8 cellular contexts compared by ENCODE assay signal in genomic region chr2:223957092-223957851, GRCh38. TPM values are rescaled to one million over a fixed set of nuclear protein-coding genes. Genes with fewer than 3 reads are reported as not detected.
DNase-seq lines count a peak whose midpoint lies in the region; ATAC-seq, FAIRE-seq and TF ChIP-seq lines count a peak whose summit lies in the region.

Gene MRPL44, plus strand, starts transcription at chr2:223957463. Its CDS starts 10 bp downstream, at chr2:223957473.

- peaks cover 38 to 57% (median 52%) of the 10 kb centered on the region in 4 donors for H3K4me1 ChIP-seq in esophagus muscularis mucosa
- peaks cover 33 to 48% of the 10 kb centered on the region in 2 donors for H3K4me1 ChIP-seq in muscle layer of duodenum (ENCODE audit: control insufficient read depth in 1 of 2, insufficient read depth in 2 of 2, low read length in 2 of 2)

- H3K9me3 ChIP-seq in KOPT-K1 (ENCODE audit: insufficient read depth, low read length, poor library complexity, severe bottlenecking) (no peaks in the 10 kb centered on the region), esophagus muscularis mucosa (no peaks in the 10 kb centered on the region), muscle layer of duodenum (ENCODE audit: control insufficient read depth in 1 of 2, low read length in 2 of 2) (no peaks in the 10 kb centered on the region)

- peak; percentile 93 for ATAC-seq in GM21737 (IDR thresholded peaks at IDR 0.05; ENCODE audit: unreplicated experiment)
- peak; percentile 97 to 98 for ATAC-seq in activated T-cell treated with anti-CD3 and anti-CD28 coated beads, Interleukin-2, amount 50 U/mL, for 72 hours (replicated peaks in 1 of 2)

- under 1% methylated on average over 33 of the region's 65 CpGs for WGBS in esophagus muscularis mucosa

- peak within 1 kb of the TSS; percentile 75 to 95 (median 84) for H3K4me3 ChIP-seq in esophagus muscularis mucosa
- peak within 1 kb of the TSS; percentile 86 to 96 for H3K4me3 ChIP-seq in muscle layer of duodenum (ENCODE audit: low read depth in 1 of 2, low read length in 2 of 2)

- H3K4me3 Mint-ChIP-seq in activated T-cell treated with anti-CD3 and anti-CD28 coated beads, Interleukin-2, amount 50 U/mL, for 72 hours = peak within 1 kb of the TSS; percentile 95 to 98

- peak; percentile 32 for TF ChIP-seq POLR2A in esophagus muscularis mucosa (IDR thresholded peaks at IDR 0.05; ENCODE audit: low read depth)

- H3K36me3 Mint-ChIP-seq in activated T-cell treated with anti-CD3 and anti-CD28 coated beads, Interleukin-2, amount 50 U/mL, for 72 hours (ENCODE audit: insufficient read depth in 2 of 2) = peaks cover 3 to 7% of the 10 kb centered on the region in 2 donors

- intact Hi-C loops in esophagus muscularis mucosa (cut with DNase I) = no loop called here

- peak within 1 kb of the TSS; percentile 72 for H3K27ac ChIP-seq in KOPT-K1 (ENCODE audit: low read depth, low read length, poor library complexity, severe bottlenecking)
- H3K27ac ChIP-seq in esophagus muscularis mucosa (replicated peaks in 1 of 4) = peak within 1 kb of the TSS; percentile 82 to 87 (median 82)
- H3K27ac ChIP-seq in muscle layer of duodenum (ENCODE audit: low read length) = peak within 1 kb of the TSS; percentile 78

- no peak for TF ChIP-seq CTCF in esophagus muscularis mucosa (IDR thresholded peaks at IDR 0.05)

- peaks cover 79% of the 10 kb centered on the region for H3K4me1 Mint-ChIP-seq in activated T-cell treated with anti-CD3 and anti-CD28 coated beads, Interleukin-2, amount 50 U/mL, for 72 hours (ENCODE audit: low read depth)

- H3K27me3 Mint-ChIP-seq in activated T-cell treated with anti-CD3 and anti-CD28 coated beads, Interleukin-2, amount 50 U/mL, for 72 hours (ENCODE audit: low read depth) = no peaks in the 10 kb centered on the region

- peak; percentile 75 for FAIRE-seq in RCC 7860 (lab: Jason Lieb, UNC)

- no peak for TF ChIP-seq EP300 in esophagus muscularis mucosa (IDR thresholded peaks at IDR 0.05)

- H3K36me3 ChIP-seq in KOPT-K1 (ENCODE audit: insufficient read depth, low read length) (peaks cover 33% of the 10 kb centered on the region), esophagus muscularis mucosa (peaks cover 0 to 9% (median 3%) of the 10 kb centered on the region in 4 donors), muscle layer of duodenum (ENCODE audit: control insufficient read depth in 1 of 2, insufficient read depth in 2 of 2, low read length in 2 of 2) (peaks cover 4 to 10% of the 10 kb centered on the region in 2 donors)

- DNase-seq in DMS53 treated with DMSO at 0.1 percent for 48 hours (lab: John Stamatoyannopoulos, UW; ENCODE audit: unreplicated experiment) (peak; percentile 68), RCC 7860 (ENCODE audit: low spot score) (peak; percentile 80), esophagus muscularis mucosa (ENCODE audit: extremely low spot score) (peak; percentile 99)
- peak; percentile 98 to 99 for DNase-seq in activated T-cell treated with anti-CD3 and anti-CD28 coated beads, Interleukin-2, amount 50 U/mL, for 72 hours
- peak; percentile 92 to 94 for DNase-seq in stimulated activated CD8-positive, alpha-beta memory T cell treated with anti-CD3 and anti-CD28 coated beads, Interleukin-7, amount 100 ng/mL, for 48 hours (ENCODE audit: extremely low read depth in 1 of 2, low read depth in 1 of 2)

- H3K27ac Mint-ChIP-seq in activated T-cell treated with anti-CD3 and anti-CD28 coated beads, Interleukin-2, amount 50 U/mL, for 72 hours = peak within 1 kb of the TSS; percentile 99

- H3K27me3 ChIP-seq in esophagus muscularis mucosa (no peaks in the 10 kb centered on the region), muscle layer of duodenum (ENCODE audit: low read depth, low read length) (no peaks in the 10 kb centered on the region)

- no peaks in the 10 kb centered on the region for H3K9me3 Mint-ChIP-seq in activated T-cell treated with anti-CD3 and anti-CD28 coated beads, Interleukin-2, amount 50 U/mL, for 72 hours

RNA-seq across cellular contexts. Expression of gene MRPL44, which starts in this region (rescaled TPM):
- 10 to 100 TPM; 34.0 to 36.8 TPM for total RNA-seq in activated T-cell treated with anti-CD3 and anti-CD28 coated beads, Interleukin-2, amount 50 U/mL, for 72 hours
- total RNA-seq in esophagus muscularis mucosa = 10 to 100 TPM; 18.3 to 24.7 (median 19.6) TPM

Comparison
In these comparisons a context has a peak if more than half of its experiments do, and no peak if none do; other contexts are left out.
1. Peak in every context shown above with its lines: DNase-seq, ATAC-seq, H3K4me3 ChIP-seq and H3K27ac ChIP-seq.